1 cellular context compared by ENCODE assay signal in genomic region chr2:138059967-138060635, GRCh38.
TF ChIP-seq lines count a peak whose summit lies in the region.

No MANE protein-coding gene starts in this region.

TF ChIP-seq in K562, 482 proteins besides CTCF, POLR2A, EP300 and RAD21 (continued from another document):
- TF ChIP-seq ZNF639 (CRISPR knock-in tag; conservative IDR thresholded peaks at IDR 0.05 in 1 of 2, IDR thresholded peaks at IDR 0.05 in 1 of 2): peak in 1 of 2 experiments; percentile 42; a peak in 1 of 4 replicates
- 0 out of 2 replicates have a peak, but pooled peaks have one; percentile 47 for TF ChIP-seq ZKSCAN8 (CRISPR knock-in tag; IDR thresholded peaks at IDR 0.05)
- peak; percentile 58 for TF ChIP-seq TAL1 (IDR thresholded peaks at IDR 0.05)
- TF ChIP-seq HLTF (IDR thresholded peaks at IDR 0.05): peak; percentile 87; the same call in 1 of the 2 replicates
- no peak for TF ChIP-seq NR2C2 (CRISPR knock-in tag; IDR thresholded peaks at IDR 0.05)
- TF ChIP-seq NR2C2 (tag; IDR thresholded peaks at IDR 0.05): peak; percentile 45; the same call in 1 of the 2 replicates
- TF ChIP-seq ZMIZ1 (IDR thresholded peaks at IDR 0.05; ENCODE audit: low read depth in 2 of 2, low read length in 2 of 2): peak in 1 of 2 experiments; percentile 41; a peak in 1 of 4 replicates
- TF ChIP-seq CBX5 (IDR thresholded peaks at IDR 0.05; ENCODE audit: borderline replicate concordance, low read depth): no peak
- TF ChIP-seq TRIM24 (IDR thresholded peaks at IDR 0.05): peak; percentile 79 to 87; a peak in 3 of 4 replicates
